1 cellular context compared by ENCODE assay signal in the genomic region with DNA sequence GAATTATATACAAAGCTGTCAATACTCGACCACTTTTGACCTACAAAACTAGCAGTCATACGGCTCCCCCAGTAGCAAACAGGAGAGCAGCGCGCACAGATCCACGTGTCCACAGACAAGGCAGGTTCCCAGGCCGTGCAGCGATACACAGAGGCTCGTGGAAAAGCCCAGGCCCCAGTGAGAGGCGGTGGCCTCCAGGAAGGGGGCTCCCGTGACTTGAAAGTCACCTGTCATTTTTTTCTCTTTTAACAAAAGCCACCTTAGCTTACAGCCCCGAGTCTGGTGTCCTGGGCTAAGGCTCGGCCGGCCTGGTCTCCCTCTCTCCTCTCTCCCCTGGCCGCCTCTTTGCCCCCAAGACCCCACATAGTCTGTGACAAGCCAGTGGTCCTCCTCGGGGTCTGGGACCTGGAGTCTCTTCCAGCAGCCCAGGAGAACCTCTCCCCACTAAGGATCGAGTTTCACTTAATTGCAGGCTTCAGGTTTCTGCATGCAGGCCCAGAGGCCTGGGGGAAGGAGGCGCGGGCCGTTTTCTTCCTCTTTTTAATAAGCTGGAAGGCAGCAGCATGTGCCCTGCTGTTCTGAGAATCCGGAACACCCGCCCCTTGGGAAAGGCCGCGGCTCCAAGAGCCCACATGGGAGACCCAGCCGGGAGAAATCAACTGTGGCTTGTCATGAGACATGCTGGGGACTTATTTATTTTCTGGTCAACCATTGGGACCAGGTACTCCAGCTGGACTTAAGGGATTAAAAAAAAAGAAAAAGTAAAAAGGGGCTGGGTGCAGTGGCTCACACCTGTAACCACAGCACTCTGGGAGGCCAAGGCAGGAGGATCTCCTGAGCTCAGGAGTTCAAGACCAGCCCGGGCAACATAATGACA.
TF ChIP-seq lines count a peak whose summit lies in the region.

No MANE protein-coding gene starts in this region.

TF ChIP-seq in H1, 55 proteins besides CTCF, POLR2A, EP300 and RAD21:
- TF ChIP-seq SRF (IDR thresholded peaks at IDR 0.05; ENCODE audit: low read depth, low read length) (no peak), RNF2 (IDR thresholded peaks at IDR 0.05; ENCODE audit: borderline replicate concordance, low read depth, low read length, missing control alignments, poor library complexity, severe bottlenecking) (no peak), GTF2F1 (IDR thresholded peaks at IDR 0.05; ENCODE audit: borderline replicate concordance, low read depth, low read length) (no peak), PHF8 (conservative IDR thresholded peaks at IDR 0.05; ENCODE audit: low read depth, low read length) (no peak), JUN (IDR thresholded peaks at IDR 0.05; ENCODE audit: low read depth, low read length) (no peak), POLR2AphosphoS5 (IDR thresholded peaks at IDR 0.05; ENCODE audit: low read depth, low read length) (no peak), TCF12 (IDR thresholded peaks at IDR 0.05; ENCODE audit: low read depth, low read length) (no peak), KDM1A (IDR thresholded peaks at IDR 0.05; ENCODE audit: borderline replicate concordance, low read length) (no peak), CBX8 (IDR thresholded peaks at IDR 0.05; ENCODE audit: borderline replicate concordance, low read depth, low read length) (no peak), CHD7 (IDR thresholded peaks at IDR 0.05; ENCODE audit: insufficient replicate concordance, low read length) (no peak), SP4 (IDR thresholded peaks at IDR 0.05; ENCODE audit: low read length) (no peak), SAP30 (IDR thresholded peaks at IDR 0.05; ENCODE audit: insufficient read depth, insufficient replicate concordance, low read length) (no peak), SP2 (IDR thresholded peaks at IDR 0.05; ENCODE audit: low read length) (no peak), TAF7 (optimal IDR thresholded peaks at IDR 0.05; ENCODE audit: borderline replicate concordance, low read depth, low read length) (no peak), YY1 (IDR thresholded peaks at IDR 0.05; ENCODE audit: low read depth, low read length) (no peak), CBX5 (IDR thresholded peaks at IDR 0.05; ENCODE audit: low read depth, low read length) (no peak)
